Comparison of ENCODE assay signal across 1 cellular context in genomic region chr11:118175031-118175531, GRCh38.
TF ChIP-seq lines count a peak whose summit lies in the region.

No MANE protein-coding gene starts in this region.

TF ChIP-seq in HepG2, 621 proteins besides CTCF, POLR2A, EP300 and RAD21 (continued from another document):
- TF ChIP-seq, protein P1, sequence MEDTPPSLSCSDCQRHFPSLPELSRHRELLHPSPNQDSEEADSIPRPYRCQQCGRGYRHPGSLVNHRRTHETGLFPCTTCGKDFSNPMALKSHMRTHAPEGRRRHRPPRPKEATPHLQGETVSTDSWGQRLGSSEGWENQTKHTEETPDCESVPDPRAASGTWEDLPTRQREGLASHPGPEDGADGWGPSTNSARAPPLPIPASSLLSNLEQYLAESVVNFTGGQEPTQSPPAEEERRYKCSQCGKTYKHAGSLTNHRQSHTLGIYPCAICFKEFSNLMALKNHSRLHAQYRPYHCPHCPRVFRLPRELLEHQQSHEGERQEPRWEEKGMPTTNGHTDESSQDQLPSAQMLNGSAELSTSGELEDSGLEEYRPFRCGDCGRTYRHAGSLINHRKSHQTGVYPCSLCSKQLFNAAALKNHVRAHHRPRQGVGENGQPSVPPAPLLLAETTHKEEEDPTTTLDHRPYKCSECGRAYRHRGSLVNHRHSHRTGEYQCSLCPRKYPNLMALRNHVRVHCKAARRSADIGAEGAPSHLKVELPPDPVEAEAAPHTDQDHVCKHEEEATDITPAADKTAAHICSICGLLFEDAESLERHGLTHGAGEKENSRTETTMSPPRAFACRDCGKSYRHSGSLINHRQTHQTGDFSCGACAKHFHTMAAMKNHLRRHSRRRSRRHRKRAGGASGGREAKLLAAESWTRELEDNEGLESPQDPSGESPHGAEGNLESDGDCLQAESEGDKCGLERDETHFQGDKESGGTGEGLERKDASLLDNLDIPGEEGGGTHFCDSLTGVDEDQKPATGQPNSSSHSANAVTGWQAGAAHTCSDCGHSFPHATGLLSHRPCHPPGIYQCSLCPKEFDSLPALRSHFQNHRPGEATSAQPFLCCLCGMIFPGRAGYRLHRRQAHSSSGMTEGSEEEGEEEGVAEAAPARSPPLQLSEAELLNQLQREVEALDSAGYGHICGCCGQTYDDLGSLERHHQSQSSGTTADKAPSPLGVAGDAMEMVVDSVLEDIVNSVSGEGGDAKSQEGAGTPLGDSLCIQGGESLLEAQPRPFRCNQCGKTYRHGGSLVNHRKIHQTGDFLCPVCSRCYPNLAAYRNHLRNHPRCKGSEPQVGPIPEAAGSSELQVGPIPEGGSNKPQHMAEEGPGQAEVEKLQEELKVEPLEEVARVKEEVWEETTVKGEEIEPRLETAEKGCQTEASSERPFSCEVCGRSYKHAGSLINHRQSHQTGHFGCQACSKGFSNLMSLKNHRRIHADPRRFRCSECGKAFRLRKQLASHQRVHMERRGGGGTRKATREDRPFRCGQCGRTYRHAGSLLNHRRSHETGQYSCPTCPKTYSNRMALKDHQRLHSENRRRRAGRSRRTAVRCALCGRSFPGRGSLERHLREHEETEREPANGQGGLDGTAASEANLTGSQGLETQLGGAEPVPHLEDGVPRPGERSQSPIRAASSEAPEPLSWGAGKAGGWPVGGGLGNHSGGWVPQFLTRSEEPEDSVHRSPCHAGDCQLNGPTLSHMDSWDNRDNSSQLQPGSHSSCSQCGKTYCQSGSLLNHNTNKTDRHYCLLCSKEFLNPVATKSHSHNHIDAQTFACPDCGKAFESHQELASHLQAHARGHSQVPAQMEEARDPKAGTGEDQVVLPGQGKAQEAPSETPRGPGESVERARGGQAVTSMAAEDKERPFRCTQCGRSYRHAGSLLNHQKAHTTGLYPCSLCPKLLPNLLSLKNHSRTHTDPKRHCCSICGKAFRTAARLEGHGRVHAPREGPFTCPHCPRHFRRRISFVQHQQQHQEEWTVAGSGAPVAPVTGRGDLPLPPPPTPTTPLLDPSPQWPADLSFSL (CRISPR knock-in tag; IDR thresholded peaks at IDR 0.05): no peak
- TF ChIP-seq, protein P2, sequence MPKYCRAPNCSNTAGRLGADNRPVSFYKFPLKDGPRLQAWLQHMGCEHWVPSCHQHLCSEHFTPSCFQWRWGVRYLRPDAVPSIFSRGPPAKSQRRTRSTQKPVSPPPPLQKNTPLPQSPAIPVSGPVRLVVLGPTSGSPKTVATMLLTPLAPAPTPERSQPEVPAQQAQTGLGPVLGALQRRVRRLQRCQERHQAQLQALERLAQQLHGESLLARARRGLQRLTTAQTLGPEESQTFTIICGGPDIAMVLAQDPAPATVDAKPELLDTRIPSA (CRISPR knock-in tag; IDR thresholded peaks at IDR 0.05; ENCODE audit: borderline replicate concordance): no peak
- TF ChIP-seq MAFF (IDR thresholded peaks at IDR 0.05; ENCODE audit: low read depth, low read length): no peak
- no peak for TF ChIP-seq MED8 (CRISPR knock-in tag; IDR thresholded peaks at IDR 0.05; ENCODE audit: insufficient replicate concordance)
